ENCODE assay signal across 1 cellular context in genomic region chr19:2239173-2239572, GRCh38.
TF ChIP-seq lines count a peak whose summit lies in the region.

No MANE protein-coding gene starts in this region.

TF ChIP-seq in WTC11, 78 proteins besides CTCF, POLR2A, EP300 and RAD21 (continued from another document):
- TF ChIP-seq HMGXB4 (CRISPR knock-in tag; IDR thresholded peaks at IDR 0.05) (no peak), ZNF219 (CRISPR knock-in tag; IDR thresholded peaks at IDR 0.05; ENCODE audit: borderline replicate concordance) (no peak), ESRRA (CRISPR knock-in tag; IDR thresholded peaks at IDR 0.05; ENCODE audit: borderline replicate concordance) (no peak), GRHL2 (CRISPR knock-in tag; IDR thresholded peaks at IDR 0.05; ENCODE audit: insufficient replicate concordance, severe bottlenecking) (no peak), ZBTB43 (CRISPR knock-in tag; IDR thresholded peaks at IDR 0.05) (no peak), NFE2L1 (CRISPR knock-in tag; IDR thresholded peaks at IDR 0.05) (no peak), ZNF263 (CRISPR knock-in tag; IDR thresholded peaks at IDR 0.05; ENCODE audit: low read depth) (no peak), ZNF396 (CRISPR knock-in tag; IDR thresholded peaks at IDR 0.05; ENCODE audit: borderline replicate concordance) (no peak), MAX (CRISPR knock-in tag; IDR thresholded peaks at IDR 0.05) (no peak), PREB (CRISPR knock-in tag; IDR thresholded peaks at IDR 0.05; ENCODE audit: borderline replicate concordance) (no peak)
